ENCODE assay signal across 7 cellular contexts in genomic region chr9:13568851-13569618, GRCh38.
DNase-seq lines count a peak whose midpoint lies in the region; TF ChIP-seq lines count a peak whose summit lies in the region.

No MANE protein-coding gene starts in this region.

- TF ChIP-seq POLR2A in suprapubic skin (IDR thresholded peaks at IDR 0.05), result no peak

- no peaks in the 10 kb centered on the region for H3K9me3 ChIP-seq in suprapubic skin

- H3K4me3 ChIP-seq in kidney epithelial cell (ENCODE audit: low read depth, low read length) (peak overlapping the region; percentile 28), suprapubic skin (peak overlapping the region; percentile 24)

- peaks cover 26% of the 10 kb centered on the region for H3K4me1 ChIP-seq in suprapubic skin

- WGBS in suprapubic skin, result 48% methylated on average over 18 of the region's 18 CpGs

- H3K27me3 ChIP-seq in kidney epithelial cell (ENCODE audit: control insufficient read depth, insufficient read depth, low read length) (no peaks in the 10 kb centered on the region), suprapubic skin (no peaks in the 10 kb centered on the region)

- peak; percentile 45 for DNase-seq in NCI-H146 treated with DMSO at 0.1 percent for 48 hours (lab: John Stamatoyannopoulos, UW; ENCODE audit: unreplicated experiment)
- DNase-seq in kidney epithelial cell (ENCODE audit: low read depth), result no peak
- no peak for DNase-seq in suprapubic skin (ENCODE audit: low spot score in 2 of 2)
- DNase-seq in T1000 (lab: John Stamatoyannopoulos, UW), result no peak
- DNase-seq in mucosa of gallbladder (ENCODE audit: low spot score), result no peak
- DNase-seq in activated CD8-positive, alpha-beta memory T cell treated with anti-CD3 and anti-CD28 coated beads, Interleukin-2, amount 50 U/mL, for 48 hours, result no peak

- no peaks in the 10 kb centered on the region for H3K36me3 ChIP-seq in kidney epithelial cell (ENCODE audit: control insufficient read depth, insufficient read depth, low read length)
- no peaks in the 10 kb centered on the region for H3K36me3 ChIP-seq in suprapubic skin

- H3K27ac ChIP-seq in angular gyrus (ENCODE audit: low read depth, low read length) (peak overlapping the region; percentile 82), suprapubic skin (peak overlapping the region; percentile 72)

- no peak for TF ChIP-seq EP300 in suprapubic skin (IDR thresholded peaks at IDR 0.05)

- no peak for TF ChIP-seq CTCF in kidney epithelial cell (IDR thresholded peaks at IDR 0.05; ENCODE audit: insufficient read depth, low read length, poor library complexity, severe bottlenecking)
- TF ChIP-seq CTCF in suprapubic skin (IDR thresholded peaks at IDR 0.05), result no peak
